ENCODE assay signal across 7 cellular contexts in the genomic region with DNA sequence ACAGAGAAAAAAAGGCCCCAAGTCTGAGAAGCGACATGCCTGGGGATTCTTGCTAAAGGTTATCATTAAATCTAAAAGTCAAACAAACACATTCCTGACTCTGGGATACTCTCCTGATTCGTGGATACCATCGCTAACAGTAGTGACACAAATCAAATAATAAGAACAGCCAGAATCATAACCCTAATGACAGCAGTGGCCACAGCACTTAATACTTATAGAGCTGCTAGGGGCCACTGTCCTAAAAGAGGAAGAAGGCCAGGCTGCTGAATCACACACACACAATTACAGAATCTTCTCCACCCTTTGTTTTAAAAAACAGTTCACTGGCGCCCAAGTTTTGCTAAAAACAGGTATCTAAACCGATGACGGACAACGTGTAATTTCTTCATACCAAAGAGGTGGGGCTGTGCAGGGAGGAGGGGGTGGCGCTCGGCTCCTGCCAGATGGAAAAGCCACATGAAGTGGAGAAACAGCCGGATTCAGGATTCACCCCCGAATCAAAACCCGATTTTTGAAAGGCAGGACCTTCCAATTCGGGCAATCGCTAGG. TPM values are rescaled to one million over a fixed set of nuclear protein-coding genes. Genes with fewer than 3 reads are reported as not detected.
DNase-seq lines count a peak whose midpoint lies in the region; ATAC-seq and TF ChIP-seq lines count a peak whose summit lies in the region.

No MANE protein-coding gene starts in this region.

- TF ChIP-seq CTCF in WI38 (IDR thresholded peaks at IDR 0.05; ENCODE audit: low read depth, low read length) (no peak), esophagus squamous epithelium (IDR thresholded peaks at IDR 0.05) (no peak)

- H3K4me3 ChIP-seq in GM08714 (ENCODE audit: low read length) (peak overlapping the region; percentile 84), WI38 (ENCODE audit: low read depth, low read length) (peak overlapping the region; percentile 92), esophagus squamous epithelium (peak overlapping the region; percentile 77 to 100 (median 88))
- peak overlapping the region; percentile 61 for H3K4me3 ChIP-seq in naive thymus-derived CD4-positive, alpha-beta T cell (ENCODE audit: low read length)

- peaks cover 0 to 6% (median 5%) of the 10 kb centered on the region in 5 donors for H3K36me3 Mint-ChIP-seq in naive thymus-derived CD4-positive, alpha-beta T cell

- CTCF ChIA-PET in naive thymus-derived CD4-positive, alpha-beta T cell (lab: Charles Lee), result interaction anchor here (1.6 to 2.0 kb wide), 2 partner anchors 22 to 50 kb away, joined by 6 to 9 read pairs; no protein-coding TSS in a partner anchor

- H3K27ac Mint-ChIP-seq in naive thymus-derived CD4-positive, alpha-beta T cell, result peak overlapping the region; percentile 68 to 93 (median 91)

- peaks cover 23 to 39% (median 35%) of the 10 kb centered on the region in 7 donors for H3K4me1 Mint-ChIP-seq in naive thymus-derived CD4-positive, alpha-beta T cell

- H3K9me3 ChIP-seq in esophagus squamous epithelium, result no peaks in the 10 kb centered on the region
- H3K9me3 ChIP-seq in naive thymus-derived CD4-positive, alpha-beta T cell (ENCODE audit: control insufficient read depth in 2 of 3, low read length in 3 of 3), result no peaks in the 10 kb centered on the region

- H3K27me3 ChIP-seq in esophagus squamous epithelium, result no peaks in the 10 kb centered on the region
- H3K27me3 ChIP-seq in naive thymus-derived CD4-positive, alpha-beta T cell (ENCODE audit: control insufficient read depth in 2 of 2, insufficient read depth in 2 of 2, low read length in 2 of 2), result no peaks in the 10 kb centered on the region

- POLR2A ChIA-PET in naive thymus-derived CD4-positive, alpha-beta T cell (lab: Charles Lee), result interaction anchor here (1.0 to 1.4 kb wide), 2 partner anchors 11 to 22 kb away, joined by 3 to 4 read pairs; no protein-coding TSS in a partner anchor

- DNase-seq in M059J (ENCODE audit: low read depth) (peak; percentile 66), esophagus squamous epithelium (lab: John Stamatoyannopoulos, UW) (no peak)
- DNase-seq in naive thymus-derived CD4-positive, alpha-beta T cell, result peak in 3 of 9 donors; percentile 2 to 20 (median 17)

- H3K27me3 Mint-ChIP-seq in naive thymus-derived CD4-positive, alpha-beta T cell, result no peaks in the 10 kb centered on the region

- H3K27ac ChIP-seq in esophagus squamous epithelium, result peak overlapping the region; percentile 97 to 100 (median 98)
- H3K27ac ChIP-seq in naive thymus-derived CD4-positive, alpha-beta T cell (ENCODE audit: low read depth, low read length), result peak overlapping the region; percentile 90

- H3K4me3 Mint-ChIP-seq in naive thymus-derived CD4-positive, alpha-beta T cell, result peak overlapping the region; percentile 90 to 97 (median 92)

- intact Hi-C loops in esophagus squamous epithelium (cut with DNase I), result no loop called here
- intact Hi-C loops in naive thymus-derived CD4-positive, alpha-beta T cell (cut with micrococcal nuclease), result loop anchor here in 1 of 2 donors (1.0 kb wide), 4 partner anchors 8 to 195 kb away; partner anchors contain the start of gene DIABLO

- H3K4me1 ChIP-seq in esophagus squamous epithelium, result peaks cover 8 to 60% (median 35%) of the 10 kb centered on the region in 3 donors
- peaks cover 17 to 20% of the 10 kb centered on the region in 2 donors for H3K4me1 ChIP-seq in naive thymus-derived CD4-positive, alpha-beta T cell (ENCODE audit: control insufficient read depth in 2 of 2, insufficient read depth in 2 of 2, low read length in 2 of 2)

- no peak for TF ChIP-seq POLR2A in esophagus squamous epithelium (IDR thresholded peaks at IDR 0.05)

- 1 to 3% methylated on average over 12 to 14 of the region's 14 CpGs for WGBS in esophagus squamous epithelium, 2 donors

- H3K36me3 ChIP-seq in esophagus squamous epithelium, result peaks cover 0 to 9% (median 6%) of the 10 kb centered on the region in 3 donors
- H3K36me3 ChIP-seq in naive thymus-derived CD4-positive, alpha-beta T cell (ENCODE audit: control insufficient read depth in 2 of 3, insufficient read depth in 3 of 3, low read length in 3 of 3), result no peaks in the 10 kb centered on the region

- H3K9me3 Mint-ChIP-seq in naive thymus-derived CD4-positive, alpha-beta T cell, result no peaks in the 10 kb centered on the region

- ATAC-seq in naive thymus-derived CD4-positive, alpha-beta T cell, result peak; percentile 40
- ATAC-seq in HG03108 (IDR thresholded peaks at IDR 0.05; ENCODE audit: unreplicated experiment), result no peak
- ATAC-seq in HG02642 (IDR thresholded peaks at IDR 0.05; ENCODE audit: poor library complexity, unreplicated experiment), result no peak

RNA-seq across cellular contexts. Expression of gene CLIP1, which starts 1.1 kb away (rescaled TPM):
- total RNA-seq in M059J (2014; rRNA removed; shearing (Covaris generic)), result 20.4 and 33.3 TPM in 2 replicates
- total RNA-seq in esophagus squamous epithelium, result 100 to 1,000 TPM in 3 of 4 donors, 10 to 100 TPM in 1; 78.7 to 147 (median 118) TPM
- 10 to 100 TPM; 54.7 to 89.3 (median 65.1) TPM for total RNA-seq in naive thymus-derived CD4-positive, alpha-beta T cell
- 10 to 100 TPM; 13.6 to 25.8 TPM for polyA plus RNA-seq in naive thymus-derived CD4-positive, alpha-beta T cell
